8 cellular contexts compared by ENCODE assay signal in genomic region chr14:49999216-49999761, GRCh38.
DNase-seq lines count a peak whose midpoint lies in the region; ATAC-seq, FAIRE-seq and TF ChIP-seq lines count a peak whose summit lies in the region.

No MANE protein-coding gene starts in this region.

- H3K4me2 ChIP-seq in OCI-LY7 (ENCODE audit: low read length) = peak overlapping the region; percentile 86

- no peaks in the 10 kb centered on the region for H3K36me3 ChIP-seq in OCI-LY7 (ENCODE audit: insufficient read depth, low read length)
- H3K36me3 ChIP-seq in pancreas = no peaks in the 10 kb centered on the region

- WGBS in pancreas, 2 donors = 47% methylated on average over 4 of the region's 4 CpGs

- peaks cover 5% of the 10 kb centered on the region; the same call in 1 of the 2 replicates for H3K79me2 ChIP-seq in OCI-LY7 (ENCODE audit: insufficient read depth, low read depth, low read length)

- DNase-seq in OCI-LY7 (ENCODE audit: low spot score) (peak; percentile 85), activated T-cell treated with anti-CD3 and anti-CD28 coated beads for 4 hours (peak; percentile 37), fibroblast of gingiva (ENCODE audit: low read depth) (peak; percentile 82), pancreas (peak in 5 of 6 donors; percentile 35 to 60 (median 47)), ureter (ENCODE audit: low spot score) (peak; percentile 90), NCI-H2029 (lab: John Stamatoyannopoulos, UW) (no peak)

- no peaks in the 10 kb centered on the region for H3K27me3 ChIP-seq in pancreas

- BruUV-seq in OCI-LY7 (replicated peaks; lab: Mats Ljungman, UMichigan) = no TSS peak

- H3K27ac ChIP-seq in OCI-LY7 (ENCODE audit: low read depth, low read length, poor library complexity, severe bottlenecking) = peak overlapping the region; percentile 93
- peak overlapping the region in 2 of 4 donors; percentile 83 to 88 for H3K27ac ChIP-seq in pancreas

- POLR2A ChIA-PET in OCI-LY7 (lab: Charles Lee) = interaction anchor here (0.6 to 15.9 kb wide), 15 partner anchors 8 to 226 kb away, joined by 3 to 261 read pairs (median 5); partner anchors contain the start of gene NEMF

- CTCF ChIA-PET in OCI-LY7 (lab: Charles Lee; ENCODE audit: unreplicated experiment) = interaction anchor here (1.0 to 1.8 kb wide), 3 partner anchors 15 to 120 kb away, joined by 3 to 8 read pairs (median 4); no protein-coding TSS in a partner anchor

- no peak for FAIRE-seq in pancreas (lab: Jason Lieb, UNC)

- no peaks in the 10 kb centered on the region for H4K20me1 ChIP-seq in OCI-LY7 (ENCODE audit: insufficient read depth, low read length)

- H2AFZ ChIP-seq in OCI-LY7 (ENCODE audit: low read length) = peak overlapping the region; percentile 22; the same call in 1 of the 2 replicates

- H3K4me3 ChIP-seq in OCI-LY7 (ENCODE audit: low read depth, low read length, poor library complexity, severe bottlenecking) (peak overlapping the region; percentile 61), pancreas (no peak overlapping the region)

- no peak for TF ChIP-seq CTCF in OCI-LY7 (conservative IDR thresholded peaks at IDR 0.05; ENCODE audit: low read length)
- TF ChIP-seq CTCF in pancreas (IDR thresholded peaks at IDR 0.05) = no peak

- ATAC-seq in GM18520 (IDR thresholded peaks at IDR 0.05; ENCODE audit: unreplicated experiment) (peak; percentile 35), HG02852 (IDR thresholded peaks at IDR 0.05; ENCODE audit: unreplicated experiment) (peak; percentile 51), pancreas (peak in 3 of 4 donors; percentile 20 to 52 (median 34))

- intact Hi-C loops in OCI-LY7 (cut with micrococcal nuclease; ENCODE audit: unreplicated experiment) (loop anchor here (1.0 kb wide), 1 partner anchor 28 kb away; no protein-coding TSS in a partner anchor), pancreas (cut with DNase I) (no loop called here)

- H3K9me3 ChIP-seq in OCI-LY7 (ENCODE audit: low read length) (no peaks in the 10 kb centered on the region), pancreas (no peaks in the 10 kb centered on the region)

- no peaks in the 10 kb centered on the region for H3K9me2 ChIP-seq in OCI-LY7 (ENCODE audit: insufficient read depth, low read length)

- H3K4me1 ChIP-seq in OCI-LY7 (ENCODE audit: insufficient read depth, low read length, poor library complexity, severe bottlenecking) (peaks cover 58% of the 10 kb centered on the region), pancreas (peaks cover 7 to 46% (median 15%) of the 10 kb centered on the region in 3 donors)
